15 cellular contexts compared by ENCODE assay signal in the genomic region with DNA sequence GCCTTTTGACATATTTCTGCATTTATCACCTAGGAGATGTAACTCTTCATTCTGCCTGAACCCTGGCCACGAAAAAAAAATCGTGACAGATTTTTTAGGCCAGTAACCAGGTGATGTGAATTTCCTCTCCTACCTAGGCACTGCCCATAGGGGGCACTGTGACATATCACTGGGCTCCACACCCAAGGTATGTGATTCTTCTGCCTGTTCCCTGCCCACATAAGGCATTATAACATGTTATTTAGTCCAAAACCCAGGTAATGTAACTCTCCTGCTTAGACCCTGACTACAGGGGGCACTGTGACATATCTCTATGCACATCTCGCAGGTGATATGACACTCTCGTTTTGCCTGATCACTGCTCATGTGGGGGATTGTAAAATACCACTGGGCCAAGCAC. TPM values are rescaled to one million over a fixed set of nuclear protein-coding genes. Genes with fewer than 3 reads are reported as not detected.
A peak's percentile ranks its signal among the peaks of the same experiment; 100 is the strongest.
DNase-seq lines count a peak whose midpoint lies in the region; ATAC-seq and TF ChIP-seq lines count a peak whose summit lies in the region.
"Had no signal": no experiment of that assay in that cellular context is flagged by ENCODE, and none has a peak within 500 bp of the region (broad histone marks: within the 10 kb centered on the region; RNA-seq: fewer than 3 reads in every experiment).

No MANE protein-coding gene starts in this region.

- H3K27me3 ChIP-seq in foreskin keratinocyte = no peaks in the 10 kb centered on the region
- no peaks in the 10 kb centered on the region for H3K27me3 ChIP-seq in effector memory CD4-positive, alpha-beta T cell (replicated peaks; ENCODE audit: control insufficient read depth, insufficient read depth, low read length, poor library complexity, severe bottlenecking)
- H3K27me3 ChIP-seq: sigmoid colon had no signal

- H3K4me1 ChIP-seq in foreskin keratinocyte = no peaks in the 10 kb centered on the region
- H3K4me1 ChIP-seq in effector memory CD4-positive, alpha-beta T cell (ENCODE audit: control insufficient read depth, insufficient read depth, low read length, poor library complexity, severe bottlenecking) = no peaks in the 10 kb centered on the region
- H3K4me1 ChIP-seq: HAP-1, sigmoid colon had no signal

- H3K4me3 ChIP-seq in effector memory CD4-positive, alpha-beta T cell (ENCODE audit: insufficient read depth, low read depth, low read length, poor library complexity, severe bottlenecking) = no peak overlapping the region
- H3K4me3 ChIP-seq: HAP-1, sigmoid colon had no signal

- no peaks in the 10 kb centered on the region for H3K9me3 ChIP-seq in effector memory CD4-positive, alpha-beta T cell (ENCODE audit: control insufficient read depth, low read length)
- H3K9me3 ChIP-seq: HAP-1, sigmoid colon had no signal

- TF ChIP-seq CTCF in C4-2B (conservative IDR thresholded peaks at IDR 0.05) = peak; percentile 53
- TF ChIP-seq CTCF in GM12873 (IDR thresholded peaks at IDR 0.05; ENCODE audit: insufficient read depth, low read depth, low read length, missing control alignments) = peak; percentile 37
- TF ChIP-seq CTCF in foreskin keratinocyte (conservative IDR thresholded peaks at IDR 0.05) = peak; percentile 17

- H3K27ac ChIP-seq in C4-2B = no peak overlapping the region
- H3K27ac ChIP-seq in foreskin keratinocyte = no peak overlapping the region
- H3K27ac ChIP-seq in effector memory CD4-positive, alpha-beta T cell (ENCODE audit: insufficient read depth, low read length, poor library complexity, severe bottlenecking) = no peak overlapping the region
- H3K27ac ChIP-seq: sigmoid colon had no signal

- peak; percentile 44 for DNase-seq in OCI-M1 (lab: John Stamatoyannopoulos, UW)
- DNase-seq in foreskin keratinocyte = no peak
- no peak for DNase-seq in NCI-H510A (lab: John Stamatoyannopoulos, UW)
- DNase-seq in effector memory CD4-positive, alpha-beta T cell = no peak
- no peak for DNase-seq in UCSD-AML1 (lab: John Stamatoyannopoulos, UW; ENCODE audit: unreplicated experiment)
- DNase-seq: activated CD8-positive, alpha-beta memory T cell treated with anti-CD3 and anti-CD28 coated beads, Interleukin-2, amount 10 ng/mL, durations not matched to agents 7 days and 5 days; CD4-positive, alpha-beta memory T cell; hippocampal formation; NCI-H1092; NCI-H226; sigmoid colon had no signal

- no peak for ATAC-seq in foreskin keratinocyte
- ATAC-seq in HG03280 (IDR thresholded peaks at IDR 0.05; ENCODE audit: unreplicated experiment) = no peak
- ATAC-seq: activated CD8-positive, alpha-beta memory T cell treated with anti-CD3 and anti-CD28 coated beads, Interleukin-2, amount 10 ng/mL, durations not matched to agents 7 days and 5 days had no signal

- H3K36me3 ChIP-seq in effector memory CD4-positive, alpha-beta T cell (ENCODE audit: control insufficient read depth, insufficient read depth, low read length) = no peaks in the 10 kb centered on the region
- H3K36me3 ChIP-seq: HAP-1, sigmoid colon had no signal

RNA-seq across cellular contexts. Expression of gene ZNF107, which starts 29.5 kb away (rescaled TPM):
- total RNA-seq in foreskin keratinocyte = 4.0 and 4.5 TPM in 2 replicates
- polyA plus RNA-seq in foreskin keratinocyte = 0.77 and 0.85 TPM in 2 replicates
